Comparison of ENCODE assay signal across 7 cellular contexts in the genomic region with DNA sequence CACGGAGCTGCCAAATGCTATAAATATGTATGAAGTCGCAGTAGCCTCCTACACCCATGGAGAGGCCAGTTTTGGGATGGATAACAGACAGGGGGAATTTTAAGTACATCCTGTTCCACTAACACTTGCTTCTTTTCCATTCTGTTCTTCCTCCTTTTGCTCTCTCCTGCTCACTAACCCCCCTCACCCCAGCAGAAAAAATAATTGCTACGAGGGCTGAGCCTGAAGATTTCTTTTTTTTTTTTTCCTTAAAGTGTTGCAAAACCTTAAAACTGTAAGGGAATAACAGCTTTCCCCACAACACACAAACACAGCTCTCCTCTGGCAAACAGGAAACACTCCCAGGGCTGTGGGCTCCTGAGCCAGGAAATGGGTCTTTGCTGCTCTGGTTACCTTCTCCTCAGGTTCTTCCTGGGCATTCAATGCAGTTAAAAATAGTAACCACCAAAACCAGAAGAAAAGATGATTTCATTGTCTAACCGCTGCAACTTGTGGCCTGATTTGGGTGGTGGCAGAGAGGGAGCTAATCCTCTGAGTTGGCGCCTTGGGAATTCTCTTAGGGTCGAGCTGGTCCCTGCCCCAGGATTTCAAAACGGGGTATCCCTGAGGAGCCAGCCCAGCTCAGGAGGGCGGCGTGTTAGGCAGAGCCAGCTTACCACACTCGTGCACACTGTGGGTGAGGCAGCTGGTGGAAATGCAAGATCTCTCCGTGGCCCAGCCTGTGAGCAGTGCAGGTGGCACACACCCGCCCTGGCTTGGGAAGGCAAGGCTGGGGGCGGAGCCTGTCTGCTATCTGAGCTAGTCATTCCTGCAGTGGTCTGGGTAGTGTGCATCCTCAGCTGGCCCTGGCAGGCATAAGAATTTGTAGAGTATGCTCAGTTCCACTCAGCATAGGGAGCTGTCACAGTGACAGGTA. TPM values are rescaled to one million over a fixed set of nuclear protein-coding genes. Genes with fewer than 3 reads are reported as not detected.
DNase-seq lines count a peak whose midpoint lies in the region; ATAC-seq lines count a peak whose summit lies in the region.

No MANE protein-coding gene starts in this region.

- peaks cover 9% of the 10 kb centered on the region for H3K27me3 Mint-ChIP-seq in activated CD4-positive, alpha-beta T cell treated with anti-CD3 and anti-CD28 coated beads for 36 hours

- H3K27ac Mint-ChIP-seq in activated CD4-positive, alpha-beta T cell treated with anti-CD3 and anti-CD28 coated beads for 36 hours: peak overlapping the region; percentile 74
- no peak overlapping the region for H3K27ac Mint-ChIP-seq in stimulated activated effector memory CD8-positive, alpha-beta T cell treated with anti-CD3 and anti-CD28 coated beads, Interleukin-12 subunit alpha, Interleukin-12 subunit beta, amount 100 ng/mL, for 72 hours

- peak overlapping the region; percentile 54 for H3K4me3 Mint-ChIP-seq in activated CD4-positive, alpha-beta T cell treated with anti-CD3 and anti-CD28 coated beads for 36 hours
- peak overlapping the region; percentile 65 for H3K4me3 Mint-ChIP-seq in stimulated activated effector memory CD8-positive, alpha-beta T cell treated with anti-CD3 and anti-CD28 coated beads, Interleukin-12 subunit alpha, Interleukin-12 subunit beta, amount 100 ng/mL, for 72 hours

- no peaks in the 10 kb centered on the region for H3K9me3 Mint-ChIP-seq in activated CD4-positive, alpha-beta T cell treated with anti-CD3 and anti-CD28 coated beads for 36 hours (ENCODE audit: low read depth)
- no peaks in the 10 kb centered on the region for H3K9me3 Mint-ChIP-seq in stimulated activated effector memory CD8-positive, alpha-beta T cell treated with anti-CD3 and anti-CD28 coated beads, Interleukin-12 subunit alpha, Interleukin-12 subunit beta, amount 100 ng/mL, for 72 hours

- CTCF ChIA-PET in activated CD4-positive, alpha-beta T cell treated with anti-CD3 and anti-CD28 coated beads for 36 hours (lab: Charles Lee): interaction anchor here (0.6 to 2.1 kb wide), 12 partner anchors 9 to 278 kb away, joined by 3 to 17 read pairs (median 4); no protein-coding TSS in a partner anchor

- intact Hi-C loops in activated CD4-positive, alpha-beta T cell treated with anti-CD3 and anti-CD28 coated beads for 36 hours (cut with DNase I, micrococcal nuclease): no loop called here

- no peaks in the 10 kb centered on the region for H3K36me3 Mint-ChIP-seq in activated CD4-positive, alpha-beta T cell treated with anti-CD3 and anti-CD28 coated beads for 36 hours (ENCODE audit: low read depth)
- no peaks in the 10 kb centered on the region for H3K36me3 Mint-ChIP-seq in stimulated activated effector memory CD8-positive, alpha-beta T cell treated with anti-CD3 and anti-CD28 coated beads, Interleukin-12 subunit alpha, Interleukin-12 subunit beta, amount 100 ng/mL, for 72 hours

- ATAC-seq in GM21447 (IDR thresholded peaks at IDR 0.05; ENCODE audit: unreplicated experiment) (peak; percentile 73), HG03025 (IDR thresholded peaks at IDR 0.05; ENCODE audit: low FRiP score, unreplicated experiment) (no peak)
- ATAC-seq in activated CD4-positive, alpha-beta T cell treated with anti-CD3 and anti-CD28 coated beads for 36 hours: peak; percentile 96
- peak; percentile 93 for ATAC-seq in stimulated activated effector memory CD8-positive, alpha-beta T cell treated with anti-CD3 and anti-CD28 coated beads, Interleukin-12 subunit alpha, Interleukin-12 subunit beta, amount 100 ng/mL, for 72 hours

- DNase-seq in LoVo (ENCODE audit: low spot score) (peak; percentile 67), ecto neural progenitor cell (ENCODE audit: low spot score) (peak; percentile 82), myocyte (ENCODE audit: low read depth) (peak; percentile 92)
- DNase-seq in activated CD4-positive, alpha-beta T cell treated with anti-CD3 and anti-CD28 coated beads for 36 hours: peak; percentile 83
- peak; percentile 37 to 61 for DNase-seq in stimulated activated effector memory CD8-positive, alpha-beta T cell treated with anti-CD3 and anti-CD28 coated beads, Interleukin-12 subunit alpha, Interleukin-12 subunit beta, amount 100 ng/mL, for 72 hours (ENCODE audit: low spot score in 2 of 2)

- H3K4me1 Mint-ChIP-seq in activated CD4-positive, alpha-beta T cell treated with anti-CD3 and anti-CD28 coated beads for 36 hours: peaks cover 26% of the 10 kb centered on the region
- peaks cover 39% of the 10 kb centered on the region for H3K4me1 Mint-ChIP-seq in stimulated activated effector memory CD8-positive, alpha-beta T cell treated with anti-CD3 and anti-CD28 coated beads, Interleukin-12 subunit alpha, Interleukin-12 subunit beta, amount 100 ng/mL, for 72 hours

- POLR2A ChIA-PET in activated CD4-positive, alpha-beta T cell treated with anti-CD3 and anti-CD28 coated beads for 36 hours (lab: Charles Lee): interaction anchor here (0.7 to 1.1 kb wide), 2 partner anchors 17 to 1169 kb away, joined by 3 to 5 read pairs; a partner anchor contains a TSS

RNA-seq across cellular contexts. Expression of a gene that starts 17.1 kb away (rescaled TPM):
- 10 to 100 TPM; 12.9 to 16.6 TPM for total RNA-seq in activated CD4-positive, alpha-beta T cell treated with anti-CD3 and anti-CD28 coated beads for 36 hours
- 54.9 and 141 TPM in 2 replicates for total RNA-seq in myocyte
- 267 TPM for polyA plus RNA-seq in myocyte (2012)
